In the genomic region with DNA sequence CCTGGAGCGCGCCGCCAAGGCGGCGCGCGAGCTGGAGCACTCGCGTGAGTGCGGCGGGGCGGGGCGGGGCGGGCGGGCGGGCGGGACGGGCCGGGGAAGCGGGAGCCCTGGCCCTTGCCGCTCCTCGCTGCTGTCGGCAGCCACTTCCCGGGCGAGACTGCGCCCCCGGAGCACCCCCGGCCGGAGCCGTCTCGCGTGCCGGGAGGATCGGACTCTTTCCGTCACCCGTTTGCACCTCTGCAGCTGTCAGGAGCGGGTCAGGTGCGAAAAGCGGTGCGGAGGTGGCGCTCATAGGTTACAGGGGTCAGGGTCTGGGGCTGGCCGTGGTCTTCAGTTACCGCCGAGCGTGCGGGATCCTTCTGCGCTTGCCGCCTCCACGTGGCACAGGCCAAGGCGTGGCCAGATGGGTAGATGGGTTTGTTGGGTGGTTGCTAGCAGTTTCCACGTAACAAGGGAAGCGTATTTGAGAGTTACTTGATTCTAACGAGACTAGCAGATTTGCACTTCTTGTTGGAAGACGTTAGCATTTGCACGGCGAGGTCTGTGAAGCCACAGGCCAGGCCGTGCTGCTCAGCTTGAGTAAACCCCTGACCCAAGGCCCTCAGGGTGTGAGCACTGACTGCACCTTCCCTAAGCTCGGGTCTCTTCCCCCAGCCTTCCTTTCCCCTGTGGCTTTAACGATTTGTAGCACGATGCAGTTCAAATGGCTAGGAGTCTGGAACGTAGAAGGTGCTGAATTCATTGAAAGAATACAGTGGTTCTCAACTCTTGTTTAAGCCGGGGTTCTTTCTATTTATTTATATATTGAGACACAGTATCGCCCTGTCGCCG, we compare ENCODE assay signal across 8 cellular contexts. TPM values are rescaled to one million over a fixed set of nuclear protein-coding genes. Genes with fewer than 3 reads are reported as not detected.
DNase-seq lines count a peak whose midpoint lies in the region; ATAC-seq and TF ChIP-seq lines count a peak whose summit lies in the region.
"Not testable (repeated sequence)": the region's sequence is repeated elsewhere in the genome, so short reads cannot be mapped to it uniquely, and the experiment has no call there.

No MANE protein-coding gene starts in this region.

- H3K36me3 ChIP-seq in Panc1 (ENCODE audit: control insufficient read depth, insufficient read depth, low read length); endocrine pancreas (ENCODE audit: control insufficient read depth, insufficient read depth, low read length): not testable (repeated sequence)

- intact Hi-C loops in Panc1 (cut with micrococcal nuclease; ENCODE audit: unreplicated experiment): not testable (repeated sequence)

- not testable (repeated sequence) for H3K27me3 ChIP-seq in Panc1 (ENCODE audit: control insufficient read depth, insufficient read depth, low read length); endocrine pancreas (ENCODE audit: control insufficient read depth, insufficient read depth, low read length)

- peak overlapping the region; percentile 36 for H3K27ac Mint-ChIP-seq in activated T-helper 17 cell treated with anti-CD3 and anti-CD28 coated beads, Interleukin-2, amount 50 U/mL, for 72 hours

- ATAC-seq in GM19351 (IDR thresholded peaks at IDR 0.05; ENCODE audit: unreplicated experiment): peak; percentile 22
- ATAC-seq in HG03108 (IDR thresholded peaks at IDR 0.05; ENCODE audit: unreplicated experiment): peak; percentile 21
- peak; percentile 60 for ATAC-seq in Panc1
- ATAC-seq in activated T-helper 17 cell treated with anti-CD3 and anti-CD28 coated beads, Interleukin-2, amount 50 U/mL, for 72 hours (replicated peaks): peak; percentile 12

- not testable (repeated sequence) for H3K4me1 Mint-ChIP-seq in activated T-helper 17 cell treated with anti-CD3 and anti-CD28 coated beads, Interleukin-2, amount 50 U/mL, for 72 hours

- H3K4me3 ChIP-seq in Panc1 (ENCODE audit: low read depth in 2 of 2, low read length in 2 of 2) (peak overlapping the region; percentile 75 to 78), endocrine pancreas (ENCODE audit: control insufficient read depth, insufficient read depth, low read length) (peak overlapping the region; percentile 30)

- POLR2A ChIA-PET in Panc1 (lab: Charles Lee): not testable (repeated sequence)

- not testable (repeated sequence) for H3K4me1 ChIP-seq in Panc1 (ENCODE audit: control insufficient read depth, insufficient read depth, low read length); endocrine pancreas (ENCODE audit: control insufficient read depth, insufficient read depth, low read length)

- peak overlapping the region; percentile 54 for H3K9ac ChIP-seq in endocrine pancreas (ENCODE audit: control insufficient read depth, insufficient read depth, low read length)

- in situ Hi-C loops in Panc1 (cut with HindIII; ENCODE audit: low pct_unique_long_range_greater_than_20kb, low sequenced_read_pairs): not testable (repeated sequence)

- not testable (repeated sequence) for H3K27me3 Mint-ChIP-seq in activated T-helper 17 cell treated with anti-CD3 and anti-CD28 coated beads, Interleukin-2, amount 50 U/mL, for 72 hours

- H3K27ac ChIP-seq in Panc1 (ENCODE audit: low read length): peak overlapping the region; percentile 24

- H3K9me3 Mint-ChIP-seq in activated T-helper 17 cell treated with anti-CD3 and anti-CD28 coated beads, Interleukin-2, amount 50 U/mL, for 72 hours: not testable (repeated sequence)

- H3K4me3 Mint-ChIP-seq in activated T-helper 17 cell treated with anti-CD3 and anti-CD28 coated beads, Interleukin-2, amount 50 U/mL, for 72 hours: peak overlapping the region; percentile 98

- CTCF ChIA-PET in Panc1 (lab: Charles Lee): not testable (repeated sequence)

- H3K9me3 ChIP-seq in Panc1 (ENCODE audit: control insufficient read depth, insufficient read depth, low read depth, low read length); endocrine pancreas (ENCODE audit: control insufficient read depth, low read length): not testable (repeated sequence)

- H3K36me3 Mint-ChIP-seq in activated T-helper 17 cell treated with anti-CD3 and anti-CD28 coated beads, Interleukin-2, amount 50 U/mL, for 72 hours (ENCODE audit: low read depth): peaks cover 16% of the 10 kb centered on the region

- not testable (repeated sequence) for TF ChIP-seq CTCF in Panc1 (IDR thresholded peaks at IDR 0.05)

- DNase-seq in AG08396 (ENCODE audit: low spot score) (peak; percentile 48), Panc1 (ENCODE audit: low read depth, low spot score) (peak; percentile 0), left kidney (ENCODE audit: low read depth, low spot score) (peak; percentile 2), renal cortical epithelial cell (ENCODE audit: low read depth) (peak; percentile 3)

- BruUV-seq in Panc1 (replicated peaks; lab: Mats Ljungman, UMichigan): TSS peak; percentile 83

RNA-seq across cellular contexts. Expression of a gene that starts 0.7 kb away (rescaled TPM):
- total RNA-seq in Panc1 (2021; ENCODE audit: unreplicated experiment): 104 TPM
- polyA plus RNA-seq in Panc1 (2012; ENCODE audit: insufficient read length): 74.5 TPM
- 10 to 100 TPM; 24.6 to 55.5 TPM for total RNA-seq in activated T-helper 17 cell treated with anti-CD3 and anti-CD28 coated beads, Interleukin-2, amount 50 U/mL, for 72 hours
- 12.2 and 18.6 TPM in 2 replicates for total RNA-seq in renal cortical epithelial cell

RNA-seq across cellular contexts. Expression of a gene that starts 22.8 kb away (rescaled TPM):
- total RNA-seq in Panc1 (2021; ENCODE audit: unreplicated experiment): 10.6 TPM
- 8.1 TPM for polyA plus RNA-seq in Panc1 (2012; ENCODE audit: insufficient read length)
- 1 to 10 TPM; 1.4 to 2.1 TPM for total RNA-seq in activated T-helper 17 cell treated with anti-CD3 and anti-CD28 coated beads, Interleukin-2, amount 50 U/mL, for 72 hours
- total RNA-seq in renal cortical epithelial cell: under 0.01 and 5.2 TPM in 2 replicates

RNA-seq across cellular contexts. Expression of a gene that starts 36.8 kb away (rescaled TPM):
- total RNA-seq in Panc1 (2021; ENCODE audit: unreplicated experiment) (858 TPM), renal cortical epithelial cell (14.4 and 19.1 TPM in 2 replicates)
- 1,549 TPM for polyA plus RNA-seq in Panc1 (2012; ENCODE audit: insufficient read length)
- total RNA-seq in activated T-helper 17 cell treated with anti-CD3 and anti-CD28 coated beads, Interleukin-2, amount 50 U/mL, for 72 hours: 1 to 10 TPM in 1 of 2 donors, under 1 TPM in 1; 0.84 to 6.2 TPM

RNA-seq across cellular contexts. Expression of a gene that starts 39.7 kb away (rescaled TPM):
- total RNA-seq in Panc1 (2021; ENCODE audit: unreplicated experiment) (57.5 TPM), renal cortical epithelial cell (27.0 and 42.0 TPM in 2 replicates)
- 57.5 TPM for polyA plus RNA-seq in Panc1 (2012; ENCODE audit: insufficient read length)
- 10 to 100 TPM; 24.2 to 56.8 TPM for total RNA-seq in activated T-helper 17 cell treated with anti-CD3 and anti-CD28 coated beads, Interleukin-2, amount 50 U/mL, for 72 hours

RNA-seq across cellular contexts. Expression of a gene that starts 51.2 kb away (rescaled TPM):
- total RNA-seq in Panc1 (2021; ENCODE audit: unreplicated experiment) (1.9 TPM), renal cortical epithelial cell (0.10 and 0.17 TPM in 2 replicates)
- polyA plus RNA-seq in Panc1 (2012; ENCODE audit: insufficient read length): 3.7 TPM
- not detected for total RNA-seq in activated T-helper 17 cell treated with anti-CD3 and anti-CD28 coated beads, Interleukin-2, amount 50 U/mL, for 72 hours

Comparison
In these comparisons a context has a peak if more than half of its experiments do, and no peak if none do; other contexts are left out.
1. Peak in every context shown above with its lines: DNase-seq, ATAC-seq, H3K4me3 ChIP-seq and H3K27ac ChIP-seq.
2. RNA of a gene that starts 36.8 kb away (total RNA-seq): 858 TPM in Panc1 (single experiment); 14.4 to 19.1 TPM in renal cortical epithelial cell and 0.84 to 6.2 TPM in activated T-helper 17 cell treated with anti-CD3 and anti-CD28 coated beads, Interleukin-2, amount 50 U/mL, for 72 hours; every median in the first group is over 10 times any median in the second.